Comparison of ENCODE assay signal across 12 cellular contexts in genomic region chr2:85396531-85397470, GRCh38. TPM values are rescaled to one million over a fixed set of nuclear protein-coding genes. Genes with fewer than 3 reads are reported as not detected.
A peak's percentile ranks its signal among the peaks of the same experiment; 100 is the strongest.
DNase-seq lines count a peak whose midpoint lies in the region; ATAC-seq and TF ChIP-seq lines count a peak whose summit lies in the region.
"Had no signal": no experiment of that assay in that cellular context is flagged by ENCODE, and none has a peak within 500 bp of the region (broad histone marks: within the 10 kb centered on the region; RNA-seq: fewer than 3 reads in every experiment).

No MANE protein-coding gene starts in this region.

- peaks cover 16% of the 10 kb centered on the region for H3K4me1 ChIP-seq in body of pancreas
- H3K4me1 ChIP-seq in upper lobe of right lung: peaks cover 11% of the 10 kb centered on the region

- peak overlapping the region in 1 of 3 experiments; percentile 55 for H3K4me3 Mint-ChIP-seq in nephron
- H3K4me3 Mint-ChIP-seq: activated CD8-positive, alpha-beta T cell treated with anti-CD3 and anti-CD28 coated beads for 36 hours had no signal

- H3K27me3 ChIP-seq in body of pancreas: no peaks in the 10 kb centered on the region
- H3K27me3 ChIP-seq in upper lobe of right lung: no peaks in the 10 kb centered on the region
- H3K27me3 ChIP-seq in MG63: no peaks in the 10 kb centered on the region
- H3K27me3 ChIP-seq: BLaER1 treated with 17β-estradiol and CSF1 and Interleukin-3, amounts not matched to agents 10 nM and 100 nM; cardiac muscle cell had no signal

- DNase-seq in activated effector memory CD4-positive, alpha-beta T cell treated with anti-CD3 and anti-CD28 coated beads, Interleukin-2, amount 50 U/mL, for 16 hours: peak; percentile 8
- no peak for DNase-seq in activated effector memory CD4-positive, alpha-beta T cell treated with Interleukin-2 at 50 U/mL for 16 hours
- no peak for DNase-seq in body of pancreas
- peak; percentile 40 for DNase-seq in upper lobe of right lung
- no peak for DNase-seq in NCI-H1092 (lab: John Stamatoyannopoulos, UW)
- DNase-seq in MG63: no peak
- DNase-seq: activated CD8-positive, alpha-beta T cell treated with anti-CD3 and anti-CD28 coated beads for 36 hours; stimulated activated CD4-positive, alpha-beta T cell treated with anti-CD3 and anti-CD28 coated beads, Interleukin-4, amount 100 ng/mL, for 24 hours had no signal

- H3K9me3 ChIP-seq in body of pancreas (no peaks in the 10 kb centered on the region), upper lobe of right lung (no peaks in the 10 kb centered on the region), MG63 (no peaks in the 10 kb centered on the region)
- H3K9me3 ChIP-seq: BLaER1 treated with 17β-estradiol and CSF1 and Interleukin-3, amounts not matched to agents 10 nM and 100 nM had no signal

- intact Hi-C loops in body of pancreas (cut with DNase I): no loop called here
- intact Hi-C loops in upper lobe of right lung (cut with DNase I): no loop called here

- H3K4me3 ChIP-seq in body of pancreas (no peak overlapping the region), upper lobe of right lung (no peak overlapping the region), MG63 (no peak overlapping the region)
- H3K4me3 ChIP-seq: BLaER1 treated with 17β-estradiol and CSF1 and Interleukin-3, amounts not matched to agents 10 nM and 100 nM; cardiac muscle cell had no signal

- no peak for TF ChIP-seq CTCF in body of pancreas (IDR thresholded peaks at IDR 0.05)
- no peak for TF ChIP-seq CTCF in nephron (IDR thresholded peaks at IDR 0.05; ENCODE audit: unreplicated experiment in 3 of 3)
- TF ChIP-seq CTCF in upper lobe of right lung (IDR thresholded peaks at IDR 0.05): no peak

- H3K4me1 Mint-ChIP-seq in nephron: peaks cover 7% of the 10 kb centered on the region

- ATAC-seq in body of pancreas (peak; percentile 49), upper lobe of right lung (no peak), GM21447 (IDR thresholded peaks at IDR 0.05; ENCODE audit: unreplicated experiment) (no peak)
- ATAC-seq: activated CD8-positive, alpha-beta T cell treated with anti-CD3 and anti-CD28 coated beads for 36 hours had no signal

- no peaks in the 10 kb centered on the region for H3K9me3 Mint-ChIP-seq in nephron
- H3K9me3 Mint-ChIP-seq: activated CD8-positive, alpha-beta T cell treated with anti-CD3 and anti-CD28 coated beads for 36 hours had no signal

- no peaks in the 10 kb centered on the region for H3K27me3 Mint-ChIP-seq in nephron (ENCODE audit: low read depth)
- H3K27me3 Mint-ChIP-seq: activated CD8-positive, alpha-beta T cell treated with anti-CD3 and anti-CD28 coated beads for 36 hours had no signal

- WGBS in body of pancreas, 2 donors: 27 to 44% methylated on average over 5 of the region's 5 CpGs

- H3K27ac Mint-ChIP-seq in nephron: peak overlapping the region; percentile 84 to 91 (median 87)
- H3K27ac Mint-ChIP-seq: activated CD8-positive, alpha-beta T cell treated with anti-CD3 and anti-CD28 coated beads for 36 hours had no signal

- H3K36me3 ChIP-seq in body of pancreas (replicated peaks in 1 of 2; ENCODE audit: insufficient read depth in 1 of 2, low read depth in 2 of 2) (no peaks in the 10 kb centered on the region), upper lobe of right lung (peaks cover 31% of the 10 kb centered on the region), MG63 (peaks cover 84% of the 10 kb centered on the region)
- H3K36me3 ChIP-seq: cardiac muscle cell had no signal

- no peak for TF ChIP-seq POLR2A in body of pancreas (IDR thresholded peaks at IDR 0.05)

- H3K36me3 Mint-ChIP-seq in nephron (ENCODE audit: low read depth): no peaks in the 10 kb centered on the region

- H3K27ac ChIP-seq in body of pancreas (peak overlapping the region; percentile 50 to 76 (median 68)), upper lobe of right lung (peak overlapping the region; percentile 65)
- H3K27ac ChIP-seq: cardiac muscle cell had no signal

RNA-seq across cellular contexts. Expression of gene CAPG, which starts 13.4 kb away (rescaled TPM):
- 10 to 100 TPM; 26.0 to 35.0 TPM for total RNA-seq in body of pancreas
- 419 TPM for total RNA-seq in upper lobe of right lung
- total RNA-seq in MG63 (2014; rRNA removed; shearing (Covaris generic); ENCODE audit: low replicate concordance): 283 and 538 TPM in 2 replicates

RNA-seq across cellular contexts. Expression of gene SH2D6, which starts 21.7 kb away (rescaled TPM):
- total RNA-seq in body of pancreas (10 to 100 TPM in 1 of 2 donors, under 1 TPM in 1; 0.26 to 15.5 TPM), upper lobe of right lung (1.0 TPM)
- total RNA-seq in MG63 (2014; rRNA removed; shearing (Covaris generic); ENCODE audit: low replicate concordance): 0.76 and 1.2 TPM in 2 replicates
- total RNA-seq: cardiac muscle cell had no signal

RNA-seq across cellular contexts. Expression of gene ELMOD3, which starts 42.2 kb away (rescaled TPM):
- total RNA-seq in body of pancreas: 10 to 100 TPM; 16.9 to 18.5 TPM
- 22.0 TPM for total RNA-seq in upper lobe of right lung
- 3.9 and 25.3 TPM in 2 replicates for total RNA-seq in MG63 (2014; rRNA removed; shearing (Covaris generic); ENCODE audit: low replicate concordance)

RNA-seq across cellular contexts. Expression of gene RETSAT, which starts 42.5 kb away (rescaled TPM):
- 10 to 100 TPM; 68.5 to 98.6 TPM for total RNA-seq in body of pancreas
- total RNA-seq in upper lobe of right lung: 58.1 TPM
- total RNA-seq in MG63 (2014; rRNA removed; shearing (Covaris generic); ENCODE audit: low replicate concordance): 28.3 and 40.1 TPM in 2 replicates

Comparison
In these comparisons a context has a peak if more than half of its experiments do, and no peak if none do; other contexts are left out.
1. DNase-seq: peak in activated effector memory CD4-positive, alpha-beta T cell treated with anti-CD3 and anti-CD28 coated beads, Interleukin-2, amount 50 U/mL, for 16 hours (single experiment) and upper lobe of right lung (single experiment); none in activated effector memory CD4-positive, alpha-beta T cell treated with Interleukin-2 at 50 U/mL for 16 hours (single experiment), body of pancreas (0 of 4), NCI-H1092 (single experiment) and MG63 (single experiment).